In genomic region chr2:121135168-121135853, GRCh38 we compare ENCODE assay signal across 25 cellular contexts.
"Had no signal": no experiment of that assay in that cellular context is flagged by ENCODE, and none has a peak within 500 bp of the region (broad histone marks: within the 10 kb centered on the region; RNA-seq: fewer than 3 reads in every experiment).

No MANE protein-coding gene starts in this region.

- H3K4me3 ChIP-seq: cardiac muscle cell, esophagus muscularis mucosa, gastroesophageal sphincter, left ventricle myocardium inferior, thyroid gland, upper lobe of right lung had no signal

- H3K27me3 ChIP-seq: cardiac muscle cell, thyroid gland, upper lobe of right lung had no signal

- DNase-seq: activated CD4-positive, alpha-beta T cell treated with anti-CD3 and anti-CD28 coated beads for 1 hour; activated CD4-positive, alpha-beta T cell treated with anti-CD3 and anti-CD28 coated beads, Interleukin-2, amount 50 U/mL, for 1 hour; activated CD8-positive, alpha-beta T cell treated with anti-CD3 and anti-CD28 coated beads, Interleukin-2, amount 10 ng/mL, durations not matched to agents 7 days and 5 days; activated gamma-delta T cell; activated naive CD4-positive, alpha-beta T cell treated with anti-CD3 and anti-CD28 coated beads, Interleukin-2, amount 50 U/mL, for 16 hours; activated naive CD8-positive, alpha-beta T cell treated with anti-CD3 and anti-CD28 coated beads, Interleukin-2, amount 50 U/mL, for 24 hours; effector memory CD4-positive, alpha-beta T cell; head of caudate nucleus; hypothalamus; left ventricle myocardium inferior; naive thymus-derived CD8-positive, alpha-beta T cell; right cardiac atrium; stimulated activated CD4-positive, alpha-beta T cell treated with anti-CD3 and anti-CD28 coated beads, Interleukin-12 subunit alpha, Interleukin-12 subunit beta, amount 100 ng/mL, for 4 hours; stimulated activated CD4-positive, alpha-beta T cell treated with anti-CD3 and anti-CD28 coated beads, Interleukin-4, amount 100 ng/mL, for 4 hours; T-helper 2 cell; upper lobe of right lung; WERI-Rb-1 had no signal

- H3K4me3 Mint-ChIP-seq: activated CD8-positive, alpha-beta T cell treated with anti-CD3 and anti-CD28 coated beads, Interleukin-2, amount 10 ng/mL, durations not matched to agents 7 days and 5 days; activated naive CD8-positive, alpha-beta T cell treated with anti-CD3 and anti-CD28 coated beads, Interleukin-2, amount 50 U/mL, for 24 hours; activated T-helper 1 cell treated with anti-CD3 and anti-CD28 coated beads, Interleukin-12 subunit alpha, Interleukin-12 subunit beta, Interleukin-2, Interleukin-4 antibody, amounts not matched to agents 30 ng/mL and 10 ng/mL and 1 ng/mL, durations not matched to agents 14 hours and 24 hours and 36 hours; mesothelial cell of epicardium; naive thymus-derived CD8-positive, alpha-beta T cell; stimulated activated naive CD8-positive, alpha-beta T cell treated with anti-CD3 and anti-CD28 coated beads, Interleukin-15, Interleukin-2, amounts not matched to agents 100 ng/mL and 50 ng/mL, for 24 hours had no signal

- H3K9ac ChIP-seq: parathyroid adenoma had no signal

- H3K27ac Mint-ChIP-seq: activated CD8-positive, alpha-beta T cell treated with anti-CD3 and anti-CD28 coated beads, Interleukin-2, amount 10 ng/mL, durations not matched to agents 7 days and 5 days; activated naive CD8-positive, alpha-beta T cell treated with anti-CD3 and anti-CD28 coated beads, Interleukin-2, amount 50 U/mL, for 24 hours; activated T-helper 1 cell treated with anti-CD3 and anti-CD28 coated beads, Interleukin-12 subunit alpha, Interleukin-12 subunit beta, Interleukin-2, Interleukin-4 antibody, amounts not matched to agents 30 ng/mL and 10 ng/mL and 1 ng/mL, durations not matched to agents 14 hours and 24 hours and 36 hours; mesothelial cell of epicardium; naive thymus-derived CD8-positive, alpha-beta T cell; stimulated activated naive CD8-positive, alpha-beta T cell treated with anti-CD3 and anti-CD28 coated beads, Interleukin-15, Interleukin-2, amounts not matched to agents 100 ng/mL and 50 ng/mL, for 24 hours had no signal

- H3K9me3 ChIP-seq: thyroid gland, upper lobe of right lung had no signal

- H3K36me3 Mint-ChIP-seq: mesothelial cell of epicardium; naive thymus-derived CD8-positive, alpha-beta T cell had no signal

- H3K36me3 ChIP-seq: cardiac muscle cell, esophagus muscularis mucosa, gastroesophageal sphincter, left ventricle myocardium inferior, thyroid gland, upper lobe of right lung, WERI-Rb-1 had no signal

- H3K9me3 Mint-ChIP-seq: activated naive CD8-positive, alpha-beta T cell treated with anti-CD3 and anti-CD28 coated beads, Interleukin-2, amount 50 U/mL, for 24 hours; activated T-helper 1 cell treated with anti-CD3 and anti-CD28 coated beads, Interleukin-12 subunit alpha, Interleukin-12 subunit beta, Interleukin-2, Interleukin-4 antibody, amounts not matched to agents 30 ng/mL and 10 ng/mL and 1 ng/mL, durations not matched to agents 14 hours and 24 hours and 36 hours had no signal

- H3K4me1 ChIP-seq: esophagus muscularis mucosa, gastroesophageal sphincter, left ventricle myocardium inferior, parathyroid adenoma, thyroid gland, upper lobe of right lung had no signal

- H3K4me1 Mint-ChIP-seq: activated naive CD8-positive, alpha-beta T cell treated with anti-CD3 and anti-CD28 coated beads, Interleukin-2, amount 50 U/mL, for 24 hours had no signal

- H3K27ac ChIP-seq: cardiac muscle cell, esophagus muscularis mucosa, gastroesophageal sphincter, left ventricle myocardium inferior, parathyroid adenoma, thyroid gland, upper lobe of right lung, WERI-Rb-1 had no signal
